Comparison of ENCODE assay signal across 16 cellular contexts in the genomic region with DNA sequence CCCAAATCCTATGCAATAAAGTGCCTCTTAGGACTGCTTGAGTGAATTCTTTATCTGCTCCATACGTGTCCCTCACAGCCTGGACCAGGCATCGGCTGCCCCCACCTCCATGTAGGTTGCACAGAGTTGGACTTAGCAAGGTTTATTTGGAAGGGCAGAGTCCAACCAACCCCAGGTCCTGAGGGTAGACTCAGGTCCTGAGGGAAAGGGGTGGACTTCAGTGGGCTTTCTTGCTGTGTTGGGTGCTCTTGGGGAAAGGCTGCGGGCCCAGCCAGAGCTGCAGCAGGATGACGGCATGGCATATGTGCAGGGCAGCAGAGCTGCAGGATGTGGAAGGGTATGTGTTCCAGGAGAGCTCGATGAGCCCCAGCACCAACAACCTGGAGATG. TPM values are rescaled to one million over a fixed set of nuclear protein-coding genes. Genes with fewer than 3 reads are reported as not detected.
DNase-seq lines count a peak whose midpoint lies in the region; ATAC-seq and TF ChIP-seq lines count a peak whose summit lies in the region.
"Had no signal": no experiment of that assay in that cellular context is flagged by ENCODE, and none has a peak within 500 bp of the region (broad histone marks: within the 10 kb centered on the region; RNA-seq: fewer than 3 reads in every experiment).

No MANE protein-coding gene starts in this region.

- TF ChIP-seq EP300 in sigmoid colon (IDR thresholded peaks at IDR 0.05), result no peak

- no peaks in the 10 kb centered on the region for H3K9me3 Mint-ChIP-seq in Calu3 (ENCODE audit: low read depth, unreplicated experiment)
- H3K9me3 Mint-ChIP-seq: HFFc6 had no signal

- H3K27me3 Mint-ChIP-seq in Calu3 (ENCODE audit: unreplicated experiment), result peaks cover 34% of the 10 kb centered on the region

- TF ChIP-seq CTCF in Calu3 (IDR thresholded peaks at IDR 0.05; ENCODE audit: unreplicated experiment), result no peak
- TF ChIP-seq CTCF in RWPE1 (conservative IDR thresholded peaks at IDR 0.05; ENCODE audit: low read depth), result no peak
- no peak for TF ChIP-seq CTCF in sigmoid colon (IDR thresholded peaks at IDR 0.05)

- CTCF ChIA-PET in Calu3 (lab: Charles Lee), result interaction anchor here (0.6 to 3.6 kb wide), 10 partner anchors 14 to 349 kb away, joined by 3 to 29 read pairs (median 5); partner anchors contain the start of gene ABCF3
- CTCF ChIA-PET in RWPE1 (lab: Yijun Ruan, JAX), result interaction anchor here (0.6 to 4.6 kb wide), 7 partner anchors 14 to 346 kb away, joined by 3 to 40 read pairs (median 4); partner anchors contain the start of gene VWA5B2

- H3K27ac ChIP-seq in RWPE1, result peak overlapping the region; percentile 47
- H3K27ac ChIP-seq in sigmoid colon, result no peak overlapping the region
- H3K27ac ChIP-seq: KMS-11 had no signal

- no peak for TF ChIP-seq POLR2A in sigmoid colon (IDR thresholded peaks at IDR 0.05)

- H3K36me3 Mint-ChIP-seq in Calu3 (ENCODE audit: insufficient read depth, unreplicated experiment), result peaks cover 41% of the 10 kb centered on the region

- POLR2A ChIA-PET in RWPE1 (lab: Yijun Ruan, JAX; ENCODE audit: low non-redundant PET), result interaction anchor here (0.6 to 0.7 kb wide), 2 partner anchors 17 to 347 kb away, joined by 3 read pairs; no protein-coding TSS in a partner anchor

- no peak for DNase-seq in Calu3
- DNase-seq in RWPE1 (ENCODE audit: low spot score), result no peak
- DNase-seq in left lobe of liver (ENCODE audit: low spot score), result no peak
- DNase-seq in sigmoid colon, result peak; percentile 34
- no peak for DNase-seq in RPMI8226
- DNase-seq in G401 (ENCODE audit: low spot score), result no peak
- DNase-seq: ACHN; AML-193; MV-4-11; NCI-H2107; NCI-H748 treated with DMSO at 0.1 percent for 48 hours; NK-92 treated with Interleukin-12 subunit alpha and Interleukin-12 subunit beta, amount 100 ng/mL, for 24 hours had no signal

- peaks cover 0 to 29% (median 22%) of the 10 kb centered on the region in 3 donors for H3K27me3 ChIP-seq in sigmoid colon

- H3K36me3 ChIP-seq in sigmoid colon, result peaks cover 11 to 39% (median 24%) of the 10 kb centered on the region in 4 donors

- peak overlapping the region; percentile 56 for H3K4me3 Mint-ChIP-seq in Calu3 (ENCODE audit: low read depth, unreplicated experiment)
- H3K4me3 Mint-ChIP-seq: HFFc6 had no signal

- peaks cover 0 to 5% (median 2%) of the 10 kb centered on the region in 4 donors for H3K4me1 ChIP-seq in sigmoid colon

- no peak overlapping the region for H3K27ac Mint-ChIP-seq in Calu3 (ENCODE audit: unreplicated experiment)
- H3K27ac Mint-ChIP-seq: HFFc6 had no signal

- ATAC-seq in left lobe of liver, result peak; percentile 36
- ATAC-seq in GM18868 (IDR thresholded peaks at IDR 0.05; ENCODE audit: unreplicated experiment), result no peak

- BruUV-seq in Calu3 (replicated peaks; lab: Mats Ljungman, UMichigan), result no TSS peak

- in situ Hi-C loops in G401 (cut with HindIII; ENCODE audit: low sequenced_read_pairs), result no loop called here

- H3K4me3 ChIP-seq in sigmoid colon, result no peak overlapping the region

- no peaks in the 10 kb centered on the region for H3K9me3 ChIP-seq in sigmoid colon

- 71 to 89% methylated on average over 5 of the region's 5 CpGs for WGBS in sigmoid colon, 2 donors

- intact Hi-C loops in Calu3 (cut with micrococcal nuclease; ENCODE audit: unreplicated experiment) (loop anchor here (1.0 to 5.0 kb wide), 3 partner anchors 97 to 347 kb away; no protein-coding TSS in a partner anchor), sigmoid colon (cut with DNase I) (no loop called here)

- peaks cover under 1% of the 10 kb centered on the region for H3K4me1 Mint-ChIP-seq in Calu3 (ENCODE audit: low read depth, unreplicated experiment)

RNA-seq across cellular contexts. Expression of gene ALG3, which starts 6.5 kb away (rescaled TPM):
- total RNA-seq in Calu3 (2022), result 131 and 140 TPM in 2 replicates
- total RNA-seq in left lobe of liver, result 38.8 TPM
- 10 to 100 TPM; 29.6 to 46.8 (median 38.4) TPM for total RNA-seq in sigmoid colon
- polyA plus RNA-seq in sigmoid colon, result 10 to 100 TPM in 2 of 3 donors, 1 to 10 TPM in 1; 9.9 to 39.7 (median 10.8) TPM
- total RNA-seq in G401 (2014; rRNA removed; shearing (Covaris generic)), result 24.8 and 32.4 TPM in 2 replicates

RNA-seq across cellular contexts. Expression of gene EEF1AKMT4, which starts 7.2 kb away (rescaled TPM):
- total RNA-seq in Calu3 (2022) (11.2 and 11.6 TPM in 2 replicates), left lobe of liver (7.0 TPM), sigmoid colon (1 to 10 TPM; 1.4 to 3.9 (median 2.4) TPM)
- polyA plus RNA-seq in sigmoid colon, result 1 to 10 TPM; 4.2 to 6.5 (median 5.3) TPM
- total RNA-seq in G401 (2014; rRNA removed; shearing (Covaris generic)), result 18.8 and 23.3 TPM in 2 replicates

RNA-seq across cellular contexts. Expression of gene VWA5B2, which starts 12.9 kb away (rescaled TPM):
- total RNA-seq in Calu3 (2022), result 0.54 and 0.90 TPM in 2 replicates
- total RNA-seq in left lobe of liver, result 0.75 TPM
- under 1 TPM in 2 of 4 donors, not detected in 2; 0.36 to 0.83 TPM for total RNA-seq in sigmoid colon
- polyA plus RNA-seq in sigmoid colon, result 1 to 10 TPM in 1 of 3 donors, under 1 TPM in 2; 0.23 to 1.0 (median 0.60) TPM
- total RNA-seq in G401 (2014; rRNA removed; shearing (Covaris generic)), result 0.20 and 0.43 TPM in 2 replicates
- total RNA-seq: HFFc6, RPMI7951 had no signal

RNA-seq across cellular contexts. Expression of gene CAMK2N2, which starts 19.1 kb away (rescaled TPM):
- total RNA-seq in Calu3 (2022), result 3.3 and 3.6 TPM in 2 replicates
- 0.43 TPM for total RNA-seq in left lobe of liver
- total RNA-seq in sigmoid colon, result under 1 TPM in 1 of 4 donors, not detected in 3; 0.71 TPM
- under 1 TPM in 1 of 3 donors, not detected in 2; 0.28 TPM for polyA plus RNA-seq in sigmoid colon
- 0.25 and 0.37 TPM in 2 replicates for total RNA-seq in G401 (2014; rRNA removed; shearing (Covaris generic))

RNA-seq across cellular contexts. Expression of gene ECE2, which starts 33.5 kb away (rescaled TPM):
- total RNA-seq in Calu3 (2022), result not detected in 2 replicates
- not detected for total RNA-seq in left lobe of liver
- 1 to 10 TPM in 3 of 4 donors, under 1 TPM in 1; 0.49 to 2.9 (median 1.7) TPM for total RNA-seq in sigmoid colon
- under 1 TPM in 1 of 3 donors, not detected in 2; 0.63 TPM for polyA plus RNA-seq in sigmoid colon
- total RNA-seq in G401 (2014; rRNA removed; shearing (Covaris generic)), result not detected in 2 replicates
- total RNA-seq: HFFc6, RPMI7951 had no signal
